ENCODE assay signal across 14 cellular contexts in the genomic region with DNA sequence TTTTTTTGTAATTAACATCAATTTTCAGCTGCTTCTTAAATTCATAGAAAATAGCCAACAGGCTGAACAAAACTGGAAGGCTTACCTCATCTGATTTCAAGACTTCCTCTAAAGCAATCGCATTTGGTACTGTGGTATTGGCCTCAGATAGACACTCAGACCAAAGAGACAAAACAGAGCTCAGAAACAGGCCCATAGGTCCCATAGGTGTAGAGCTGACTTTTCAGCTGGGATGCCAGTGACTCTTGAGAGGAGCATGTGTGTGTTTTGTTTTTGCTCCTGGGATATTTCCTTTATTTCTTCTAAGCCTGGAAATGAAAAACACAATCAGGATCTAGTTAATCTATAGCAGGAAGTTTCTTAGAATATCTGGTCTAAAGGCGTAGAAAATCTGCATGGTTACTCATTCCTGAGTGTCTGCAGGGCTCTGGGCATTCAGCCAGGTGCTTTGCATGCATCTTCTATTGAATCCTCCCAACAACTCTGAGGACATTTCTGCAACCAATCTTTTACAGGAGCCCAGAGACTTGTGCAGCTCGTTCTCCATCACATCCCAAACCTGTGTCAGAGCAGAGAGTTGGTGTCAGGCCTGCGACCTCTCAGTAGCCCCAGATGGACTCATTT.
A peak's percentile ranks its signal among the peaks of the same experiment; 100 is the strongest.
DNase-seq lines count a peak whose midpoint lies in the region; ATAC-seq and TF ChIP-seq lines count a peak whose summit lies in the region.
"Had no signal": no experiment of that assay in that cellular context is flagged by ENCODE, and none has a peak within 500 bp of the region (broad histone marks: within the 10 kb centered on the region; RNA-seq: fewer than 3 reads in every experiment).

No MANE protein-coding gene starts in this region.

- no peak for TF ChIP-seq POLR2A in heart left ventricle (IDR thresholded peaks at IDR 0.05)

- H4K20me1 ChIP-seq in smooth muscle cell (ENCODE audit: low read depth) = no peaks in the 10 kb centered on the region

- no peaks in the 10 kb centered on the region for H3K36me3 Mint-ChIP-seq in activated CD8-positive, alpha-beta memory T cell treated with anti-CD3 and anti-CD28 coated beads, Interleukin-2, amount 10 ng/mL, durations not matched to agents 7 days and 5 days

- H3K4me3 Mint-ChIP-seq in activated CD8-positive, alpha-beta memory T cell treated with anti-CD3 and anti-CD28 coated beads, Interleukin-2, amount 10 ng/mL, durations not matched to agents 7 days and 5 days = no peak overlapping the region
- H3K4me3 Mint-ChIP-seq: B cell had no signal

- H3K9ac ChIP-seq in SK-N-MC (ENCODE audit: insufficient read length) = no peak overlapping the region
- no peak overlapping the region for H3K9ac ChIP-seq in smooth muscle cell (ENCODE audit: low read depth)

- H3K36me3 ChIP-seq in SK-N-MC (ENCODE audit: insufficient read depth, low read length) = no peaks in the 10 kb centered on the region
- H3K36me3 ChIP-seq in smooth muscle cell (ENCODE audit: low read depth) = no peaks in the 10 kb centered on the region
- no peaks in the 10 kb centered on the region for H3K36me3 ChIP-seq in heart left ventricle
- H3K36me3 ChIP-seq: ascending aorta, right lobe of liver, vagina had no signal

- H3K4me1 ChIP-seq in smooth muscle cell (ENCODE audit: low read depth) (peaks cover 10% of the 10 kb centered on the region), heart left ventricle (no peaks in the 10 kb centered on the region)
- H3K4me1 ChIP-seq: ascending aorta, right lobe of liver, vagina had no signal

- no peaks in the 10 kb centered on the region for H3K9me3 ChIP-seq in SK-N-MC (ENCODE audit: low read depth, low read length)
- no peaks in the 10 kb centered on the region for H3K9me3 ChIP-seq in smooth muscle cell (replicated peaks; ENCODE audit: low read depth)
- peaks cover 0 to 9% (median 0%) of the 10 kb centered on the region in 12 donors for H3K9me3 ChIP-seq in heart left ventricle
- H3K9me3 ChIP-seq: ascending aorta, right lobe of liver, vagina had no signal

- H3K27ac ChIP-seq in SK-N-MC (peak overlapping the region; percentile 48; the same call in 1 of the 2 replicates), smooth muscle cell (ENCODE audit: low read depth) (no peak overlapping the region), heart left ventricle (no peak overlapping the region)
- H3K27ac ChIP-seq: ascending aorta, right lobe of liver, vagina had no signal

- TF ChIP-seq CTCF in fibroblast of villous mesenchyme (IDR thresholded peaks at IDR 0.05; ENCODE audit: insufficient read depth, low read depth, low read length) (no peak), smooth muscle cell (IDR thresholded peaks at IDR 0.05; ENCODE audit: borderline replicate concordance, insufficient read depth, poor library complexity, severe bottlenecking) (no peak), heart left ventricle (IDR thresholded peaks at IDR 0.05) (no peak)

- WGBS in smooth muscle cell (ENCODE audit: low lambda C conversion rate) = 77% methylated on average over 4 of the region's 4 CpGs
- 56 to 68% (median 59%) methylated on average over 4 of the region's 4 CpGs for WGBS in heart left ventricle, 4 donors

- H2AFZ ChIP-seq in smooth muscle cell (ENCODE audit: low read depth) = no peak overlapping the region

- no peak for ATAC-seq in activated CD8-positive, alpha-beta memory T cell treated with anti-CD3 and anti-CD28 coated beads, Interleukin-2, amount 10 ng/mL, durations not matched to agents 7 days and 5 days
- ATAC-seq in GM21717 (IDR thresholded peaks at IDR 0.05; ENCODE audit: unreplicated experiment) (no peak), heart left ventricle (no peak)

- intact Hi-C loops in heart left ventricle (cut with DNase I) = no loop called here

- no peak overlapping the region for H3K27ac Mint-ChIP-seq in activated CD8-positive, alpha-beta memory T cell treated with anti-CD3 and anti-CD28 coated beads, Interleukin-2, amount 10 ng/mL, durations not matched to agents 7 days and 5 days
- H3K27ac Mint-ChIP-seq: B cell had no signal

- H3K4me2 ChIP-seq in smooth muscle cell = no peak overlapping the region

- no peaks in the 10 kb centered on the region for H3K79me2 ChIP-seq in smooth muscle cell (ENCODE audit: low read depth)

- H3K4me1 Mint-ChIP-seq in activated CD8-positive, alpha-beta memory T cell treated with anti-CD3 and anti-CD28 coated beads, Interleukin-2, amount 10 ng/mL, durations not matched to agents 7 days and 5 days = peaks cover 1% of the 10 kb centered on the region
- H3K4me1 Mint-ChIP-seq: B cell had no signal

- CTCF ChIA-PET in activated CD8-positive, alpha-beta memory T cell treated with anti-CD3 and anti-CD28 coated beads, Interleukin-2, amount 10 ng/mL, durations not matched to agents 7 days and 5 days (lab: Charles Lee) = no interaction called here

- no peaks in the 10 kb centered on the region for H3K9me3 Mint-ChIP-seq in activated CD8-positive, alpha-beta memory T cell treated with anti-CD3 and anti-CD28 coated beads, Interleukin-2, amount 10 ng/mL, durations not matched to agents 7 days and 5 days (ENCODE audit: low read depth)

- H3K27me3 Mint-ChIP-seq in activated CD8-positive, alpha-beta memory T cell treated with anti-CD3 and anti-CD28 coated beads, Interleukin-2, amount 10 ng/mL, durations not matched to agents 7 days and 5 days = peaks cover 30% of the 10 kb centered on the region

- H3F3A ChIP-seq in smooth muscle cell (ENCODE audit: low read depth) = no peaks in the 10 kb centered on the region

- DNase-seq in activated CD8-positive, alpha-beta memory T cell treated with anti-CD3 and anti-CD28 coated beads, Interleukin-2, amount 50 U/mL, for 48 hours = peak; percentile 15
- no peak for DNase-seq in activated CD8-positive, alpha-beta memory T cell treated with anti-CD3 and anti-CD28 coated beads, Interleukin-2, amount 10 ng/mL, durations not matched to agents 7 days and 5 days
- no peak for DNase-seq in SK-N-MC (ENCODE audit: low read depth, low spot score)
- DNase-seq in fibroblast of villous mesenchyme (ENCODE audit: low read depth) = peak; percentile 68
- DNase-seq in DMS 273 treated with DMSO at 0.1 percent for 48 hours (lab: John Stamatoyannopoulos, UW) = no peak
- no peak for DNase-seq in smooth muscle cell (lab: John Stamatoyannopoulos, UW; ENCODE audit: unreplicated experiment)
- DNase-seq in heart left ventricle = no peak
- DNase-seq: midbrain, NCI-H1436 treated with DMSO at 0.1 percent for 48 hours had no signal

- H3K4me3 ChIP-seq in SK-N-MC = no peak overlapping the region
- H3K4me3 ChIP-seq in fibroblast of villous mesenchyme (ENCODE audit: low read depth, low read length) = no peak overlapping the region
- no peak overlapping the region for H3K4me3 ChIP-seq in smooth muscle cell
- no peak overlapping the region for H3K4me3 ChIP-seq in heart left ventricle
- H3K4me3 ChIP-seq: ascending aorta, right lobe of liver, vagina had no signal

- H3K27me3 ChIP-seq in smooth muscle cell (ENCODE audit: low read depth) (peaks cover 6% of the 10 kb centered on the region), heart left ventricle (peaks cover 0 to 17% (median 4%) of the 10 kb centered on the region in 9 donors)
- H3K27me3 ChIP-seq: ascending aorta, right lobe of liver, vagina had no signal

Comparison
In these comparisons a context has a peak if more than half of its experiments do, and no peak if none do; other contexts are left out.
1. DNase-seq: peak in activated CD8-positive, alpha-beta memory T cell treated with anti-CD3 and anti-CD28 coated beads, Interleukin-2, amount 50 U/mL, for 48 hours (single experiment) and fibroblast of villous mesenchyme (single experiment); none in activated CD8-positive, alpha-beta memory T cell treated with anti-CD3 and anti-CD28 coated beads, Interleukin-2, amount 10 ng/mL, durations not matched to agents 7 days and 5 days (single experiment), SK-N-MC (single experiment), DMS 273 treated with DMSO at 0.1 percent for 48 hours (single experiment), smooth muscle cell (single experiment) and heart left ventricle (0 of 5).